ENCODE assay signal across 29 cellular contexts in the genomic region with DNA sequence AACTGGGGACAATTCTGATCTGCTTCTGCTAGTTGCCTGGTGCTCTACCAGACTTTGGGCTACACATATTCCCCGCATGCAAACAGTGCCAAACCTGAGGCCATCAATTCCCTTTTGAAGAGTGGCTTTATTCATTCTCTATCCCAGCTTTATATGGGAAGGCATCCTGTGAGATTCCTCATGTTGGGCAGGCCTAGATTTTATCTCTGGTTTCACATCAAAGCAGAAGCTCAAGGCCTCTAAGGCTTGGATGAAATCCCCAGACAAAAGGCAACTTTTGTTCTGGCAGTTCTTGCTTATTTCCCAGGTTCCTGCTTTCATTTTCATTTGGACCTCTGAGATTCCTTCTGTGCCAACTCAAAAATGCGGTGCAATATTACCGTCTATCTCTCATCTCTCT.
"Had no signal": no experiment of that assay in that cellular context is flagged by ENCODE, and none has a peak within 500 bp of the region (broad histone marks: within the 10 kb centered on the region; RNA-seq: fewer than 3 reads in every experiment).

No MANE protein-coding gene starts in this region.

- H3K9me3 Mint-ChIP-seq: natural killer cell treated with Interleukin-12 subunit alpha and Interleukin-12 subunit beta and Interleukin-15 and Interleukin-18, amount 100 ng/mL, for 72 hours; nephron progenitor cell; stimulated activated effector memory CD8-positive, alpha-beta T cell treated with anti-CD3 and anti-CD28 coated beads, Interleukin-12 subunit alpha, Interleukin-12 subunit beta, amount 100 ng/mL, for 72 hours; stimulated activated naive B cell treated with anti-CD40 and anti-IgM and Interleukin-4, amounts not matched to agents 10 μg/mL and 1 μg/mL and 100 μg/mL, for 72 hours; stimulated activated naive CD8-positive, alpha-beta T cell treated with anti-CD3 and anti-CD28 coated beads, Interleukin-15, Interleukin-2, amounts not matched to agents 100 ng/mL and 50 ng/mL, for 24 hours; type B pancreatic cell had no signal

- H3K4me3 ChIP-seq: ovary, psoas muscle, right lobe of liver, sigmoid colon, stomach, testis, tibial artery, transverse colon, upper lobe of right lung, uterus had no signal

- H3K27me3 Mint-ChIP-seq: progenitor cell of endocrine pancreas; stimulated activated naive CD8-positive, alpha-beta T cell treated with anti-CD3 and anti-CD28 coated beads, Interleukin-15, Interleukin-2, amounts not matched to agents 100 ng/mL and 50 ng/mL, for 24 hours; type B pancreatic cell had no signal

- H3K4me1 Mint-ChIP-seq: naive thymus-derived CD8-positive, alpha-beta T cell; nephron progenitor cell; stimulated activated effector memory CD8-positive, alpha-beta T cell treated with anti-CD3 and anti-CD28 coated beads, Interleukin-12 subunit alpha, Interleukin-12 subunit beta, amount 100 ng/mL, for 72 hours; stimulated activated naive B cell treated with anti-CD40 and anti-IgM and Interleukin-4, amounts not matched to agents 10 μg/mL and 1 μg/mL and 100 μg/mL, for 72 hours had no signal

- H3K36me3 Mint-ChIP-seq: naive thymus-derived CD8-positive, alpha-beta T cell; natural killer cell treated with Interleukin-12 subunit alpha and Interleukin-12 subunit beta and Interleukin-15 and Interleukin-18, amount 100 ng/mL, for 72 hours; stimulated activated effector memory CD8-positive, alpha-beta T cell treated with anti-CD3 and anti-CD28 coated beads, Interleukin-12 subunit alpha, Interleukin-12 subunit beta, amount 100 ng/mL, for 72 hours; stimulated activated naive B cell treated with anti-CD40 and anti-IgM and Interleukin-4, amounts not matched to agents 10 μg/mL and 1 μg/mL and 100 μg/mL, for 72 hours; type B pancreatic cell had no signal

- H3K4me1 ChIP-seq: parathyroid adenoma, right lobe of liver, sigmoid colon, stomach, testis, tibial artery, transverse colon, upper lobe of right lung, uterus had no signal

- H3K27ac ChIP-seq: ovary, parathyroid adenoma, psoas muscle, right lobe of liver, sigmoid colon, stomach, testis, tibial artery, transverse colon, upper lobe of right lung, uterus had no signal

- H3K9ac ChIP-seq: parathyroid adenoma had no signal

- H3K79me2 ChIP-seq: parathyroid adenoma had no signal

- H3K4me3 Mint-ChIP-seq: naive thymus-derived CD8-positive, alpha-beta T cell; natural killer cell treated with Interleukin-12 subunit alpha and Interleukin-12 subunit beta and Interleukin-15 and Interleukin-18, amount 100 ng/mL, for 72 hours; nephron progenitor cell; neural crest cell; stimulated activated effector memory CD8-positive, alpha-beta T cell treated with anti-CD3 and anti-CD28 coated beads, Interleukin-12 subunit alpha, Interleukin-12 subunit beta, amount 100 ng/mL, for 72 hours; stimulated activated naive B cell treated with anti-CD40 and anti-IgM and Interleukin-4, amounts not matched to agents 10 μg/mL and 1 μg/mL and 100 μg/mL, for 72 hours; stimulated activated naive CD8-positive, alpha-beta T cell treated with anti-CD3 and anti-CD28 coated beads, Interleukin-15, Interleukin-2, amounts not matched to agents 100 ng/mL and 50 ng/mL, for 24 hours; type B pancreatic cell had no signal

- H2AFZ ChIP-seq: parathyroid adenoma had no signal

- H3K27me3 ChIP-seq: ovary, sigmoid colon, stomach, testis, tibial artery, transverse colon, upper lobe of right lung, uterus had no signal

- H3K9me3 ChIP-seq: ovary, psoas muscle, right lobe of liver, sigmoid colon, stomach, testis, tibial artery, transverse colon, upper lobe of right lung, uterus had no signal

- H3K36me3 ChIP-seq: ovary, right lobe of liver, sigmoid colon, stomach, tibial artery, transverse colon, upper lobe of right lung, uterus had no signal

- DNase-seq: naive thymus-derived CD8-positive, alpha-beta T cell; nephron progenitor cell; occipital lobe; ovary; posterior cingulate gyrus; psoas muscle; right cardiac atrium; right lobe of liver; sigmoid colon; small intestine; stimulated activated CD4-positive, alpha-beta T cell treated with anti-CD3 and anti-CD28 coated beads, Interleukin-15, amount 100 ng/mL, for 24 hours; stimulated activated CD4-positive, alpha-beta T cell treated with anti-CD3 and anti-CD28 coated beads, Interleukin-2, amount 100 ng/mL, for 24 hours; stimulated activated CD4-positive, alpha-beta T cell treated with anti-CD3 and anti-CD28 coated beads, Interleukin-2, amount 100 ng/mL, for 48 hours; stimulated activated CD4-positive, alpha-beta T cell treated with anti-CD3 and anti-CD28 coated beads, Interleukin-4, amount 100 ng/mL, for 24 hours; stimulated activated naive B cell treated with anti-CD40 and anti-IgM and Interleukin-4, amounts not matched to agents 10 μg/mL and 1 μg/mL and 100 μg/mL, for 72 hours; stimulated activated naive CD4-positive, alpha-beta T cell treated with Interleukin-2 at 50 U/mL for 16 hours; stomach; testis; tibial artery; transverse colon; upper lobe of right lung; uterus had no signal

- ATAC-seq: naive thymus-derived CD8-positive, alpha-beta T cell; natural killer cell treated with Interleukin-12 subunit alpha and Interleukin-12 subunit beta and Interleukin-15 and Interleukin-18, amount 100 ng/mL, for 72 hours; psoas muscle; right cardiac atrium; right lobe of liver; stimulated activated effector memory CD8-positive, alpha-beta T cell treated with anti-CD3 and anti-CD28 coated beads, Interleukin-12 subunit alpha, Interleukin-12 subunit beta, amount 100 ng/mL, for 72 hours; stimulated activated naive B cell treated with anti-CD40 and anti-IgM and Interleukin-4, amounts not matched to agents 10 μg/mL and 1 μg/mL and 100 μg/mL, for 72 hours; upper lobe of right lung had no signal

- H3K27ac Mint-ChIP-seq: naive thymus-derived CD8-positive, alpha-beta T cell; natural killer cell treated with Interleukin-12 subunit alpha and Interleukin-12 subunit beta and Interleukin-15 and Interleukin-18, amount 100 ng/mL, for 72 hours; nephron progenitor cell; progenitor cell of endocrine pancreas; stimulated activated effector memory CD8-positive, alpha-beta T cell treated with anti-CD3 and anti-CD28 coated beads, Interleukin-12 subunit alpha, Interleukin-12 subunit beta, amount 100 ng/mL, for 72 hours; stimulated activated naive B cell treated with anti-CD40 and anti-IgM and Interleukin-4, amounts not matched to agents 10 μg/mL and 1 μg/mL and 100 μg/mL, for 72 hours; stimulated activated naive CD8-positive, alpha-beta T cell treated with anti-CD3 and anti-CD28 coated beads, Interleukin-15, Interleukin-2, amounts not matched to agents 100 ng/mL and 50 ng/mL, for 24 hours; type B pancreatic cell had no signal
